8 cellular contexts compared by ENCODE assay signal in genomic region chr20:49216991-49217578, GRCh38.
DNase-seq lines count a peak whose midpoint lies in the region; ATAC-seq lines count a peak whose summit lies in the region.

No MANE protein-coding gene starts in this region.

- no peaks in the 10 kb centered on the region for H3K27me3 Mint-ChIP-seq in central memory CD8-positive, alpha-beta T cell

- no peak overlapping the region for H3K27ac Mint-ChIP-seq in central memory CD8-positive, alpha-beta T cell (ENCODE audit: low read depth)

- peak overlapping the region; percentile 20 for H3K4me3 Mint-ChIP-seq in central memory CD8-positive, alpha-beta T cell

- peak; percentile 6 to 86 (median 74) for DNase-seq in C1 segment of cervical spinal cord (lab: John Stamatoyannopoulos, UW)
- peak; percentile 81 to 82 for DNase-seq in NCI-H524 (lab: John Stamatoyannopoulos, UW)
- DNase-seq in activated CD4-positive, CD25-positive, alpha-beta regulatory T cell treated with anti-CD3 and anti-CD28 coated beads, Interleukin-2, amount 50 U/mL, for 72 hours = peak; percentile 95
- DNase-seq in central memory CD8-positive, alpha-beta T cell (ENCODE audit: low spot score in 2 of 2) = peak; percentile 79 to 94
- peak; percentile 90 for DNase-seq in kidney glomerular epithelial cell (lab: John Stamatoyannopoulos, UW)
- peak; percentile 97 to 98 for DNase-seq in stimulated activated CD4-positive, alpha-beta T cell treated with anti-CD3 and anti-CD28 coated beads, Interleukin-1b, Interleukin-23, amount 100 ng/mL, for 4 hours (ENCODE audit: low read depth in 2 of 2)

- H3K4me1 Mint-ChIP-seq in central memory CD8-positive, alpha-beta T cell = peaks cover 26% of the 10 kb centered on the region

- H3K9me3 Mint-ChIP-seq in central memory CD8-positive, alpha-beta T cell = no peaks in the 10 kb centered on the region

- H3K36me3 Mint-ChIP-seq in central memory CD8-positive, alpha-beta T cell (ENCODE audit: insufficient read depth) = peaks cover 22% of the 10 kb centered on the region

- ATAC-seq in HG02623 (IDR thresholded peaks at IDR 0.05; ENCODE audit: unreplicated experiment) (peak; percentile 33), HG03025 (IDR thresholded peaks at IDR 0.05; ENCODE audit: low FRiP score, unreplicated experiment) (no peak)
- peak; percentile 33 for ATAC-seq in central memory CD8-positive, alpha-beta T cell (replicated peaks; ENCODE audit: extremely low read depth, poor library complexity, severe bottlenecking)
